ENCODE assay signal across 13 cellular contexts in genomic region chr1:47577310-47578025, GRCh38.
DNase-seq lines count a peak whose midpoint lies in the region; ATAC-seq and TF ChIP-seq lines count a peak whose summit lies in the region.
"Had no signal": no experiment of that assay in that cellular context is flagged by ENCODE, and none has a peak within 500 bp of the region (broad histone marks: within the 10 kb centered on the region; RNA-seq: fewer than 3 reads in every experiment).

No MANE protein-coding gene starts in this region.

- POLR2A ChIA-PET in HEK293 (lab: Yijun Ruan, JAX), result no interaction called here

- intact Hi-C loops in sciatic nerve (cut with DNase I) (no loop called here), psoas muscle (cut with DNase I) (no loop called here)

- CTCF ChIA-PET in HEK293 (lab: Yijun Ruan, JAX), result interaction anchor here (2.3 kb wide), 1 partner anchor 133 kb away, joined by 11 read pairs; no protein-coding TSS in a partner anchor

- in situ Hi-C loops in GM23248 (cut with MboI), result no loop called here

- no peak overlapping the region for H3K9ac ChIP-seq in GM23248

- TF ChIP-seq CTCF in HEK293 (tag by site-specific recombination; IDR thresholded peaks at IDR 0.05) (no peak), RWPE2 (IDR thresholded peaks at IDR 0.05; ENCODE audit: poor library complexity, severe bottlenecking) (no peak), psoas muscle (IDR thresholded peaks at IDR 0.05) (no peak)

- no peaks in the 10 kb centered on the region for H3K9me2 ChIP-seq in GM23248 (ENCODE audit: insufficient read depth)

- H2AFZ ChIP-seq in GM23248, result no peak overlapping the region

- H3K9me3 ChIP-seq in HEK293 (ENCODE audit: control insufficient read depth, insufficient read depth, low read depth, low read length) (no peaks in the 10 kb centered on the region), RWPE2 (ENCODE audit: severe bottlenecking) (no peaks in the 10 kb centered on the region), psoas muscle (no peaks in the 10 kb centered on the region), GM23248 (ENCODE audit: low read depth) (no peaks in the 10 kb centered on the region)

- no peak overlapping the region for H3K4me2 ChIP-seq in GM23248 (ENCODE audit: unreplicated experiment)

- no peak overlapping the region for H3K4me3 ChIP-seq in HEK293 (ENCODE audit: low read depth, low read length)
- H3K4me3 ChIP-seq in RWPE2 (ENCODE audit: severe bottlenecking), result no peak overlapping the region
- H3K4me3 ChIP-seq in psoas muscle, result no peak overlapping the region
- H3K4me3 ChIP-seq in GM23248, result no peak overlapping the region

- 71 to 79% (median 73%) methylated on average over 12 of the region's 12 CpGs for WGBS in psoas muscle, 3 donors
- WGBS in GM23248 (ENCODE audit: low coverage in 1 of 2, low lambda C conversion rate in 2 of 2, missing lambda C conversion rate in 2 of 2), 2 experiments, result 60 to 65% methylated on average over 12 of the region's 12 CpGs

- H3K27me3 ChIP-seq in RWPE2 (ENCODE audit: insufficient read depth, poor library complexity, severe bottlenecking) (no peaks in the 10 kb centered on the region), psoas muscle (ENCODE audit: insufficient read depth in 3 of 3, low read length in 2 of 3) (peaks cover 0 to 30% (median 2%) of the 10 kb centered on the region in 3 donors), GM23248 (replicated peaks; ENCODE audit: insufficient read depth) (peaks cover 40% of the 10 kb centered on the region; the same call in 1 of the 2 replicates)

- ATAC-seq in RWPE2 (ENCODE audit: low read depth), result no peak
- ATAC-seq in sciatic nerve, result peak; percentile 23
- no peak for ATAC-seq in psoas muscle
- ATAC-seq in GM21576 (IDR thresholded peaks at IDR 0.05; ENCODE audit: unreplicated experiment), result no peak

- H3K27ac ChIP-seq in HEK293 (ENCODE audit: extremely low read depth, low read depth, low read length), result no peak overlapping the region; the same call in 1 of the 2 replicates
- no peak overlapping the region for H3K27ac ChIP-seq in RWPE2 (ENCODE audit: poor library complexity, severe bottlenecking)
- H3K27ac ChIP-seq in psoas muscle, result no peak overlapping the region
- no peak overlapping the region for H3K27ac ChIP-seq in GM23248
- H3K27ac ChIP-seq: RWPE1 had no signal

- H3F3A ChIP-seq in GM23248 (ENCODE audit: insufficient read depth), result no peaks in the 10 kb centered on the region

- no peaks in the 10 kb centered on the region for H3K79me2 ChIP-seq in GM23248 (ENCODE audit: insufficient read depth)

- DNase-seq in RWPE2 (ENCODE audit: low spot score), result peak; percentile 33
- DNase-seq in mesenteric fat pad (ENCODE audit: low spot score), result peak; percentile 80
- peak; percentile 67 for DNase-seq in sciatic nerve (ENCODE audit: low spot score)
- DNase-seq in psoas muscle, result no peak
- no peak for DNase-seq in midbrain (lab: John Stamatoyannopoulos, UW)
- no peak for DNase-seq in GM23248
- DNase-seq: AML-193, NCI-H1105 treated with DMSO at 0.1 percent for 48 hours, NCI-H187 treated with DMSO at 0.1 percent for 48 hours, NCI-H774 had no signal

- no peaks in the 10 kb centered on the region for H4K20me1 ChIP-seq in GM23248 (ENCODE audit: insufficient read depth)

- no peaks in the 10 kb centered on the region for H3K36me3 ChIP-seq in HEK293 (ENCODE audit: control insufficient read depth in 2 of 2, insufficient read depth in 1 of 2, low read length in 2 of 2)
- no peaks in the 10 kb centered on the region for H3K36me3 ChIP-seq in RWPE2 (ENCODE audit: low read depth)
- H3K36me3 ChIP-seq in psoas muscle (ENCODE audit: insufficient read depth in 1 of 2, low read depth in 1 of 2), result no peaks in the 10 kb centered on the region
- H3K36me3 ChIP-seq in GM23248 (ENCODE audit: low read depth), result no peaks in the 10 kb centered on the region

- H3K4me1 ChIP-seq in HEK293 (ENCODE audit: control insufficient read depth, insufficient read depth, low read length) (peaks cover 8% of the 10 kb centered on the region), RWPE2 (ENCODE audit: insufficient read depth, poor library complexity, severe bottlenecking) (no peaks in the 10 kb centered on the region), psoas muscle (no peaks in the 10 kb centered on the region), GM23248 (ENCODE audit: insufficient read depth) (no peaks in the 10 kb centered on the region)

TF ChIP-seq in HEK293, 187 proteins besides CTCF, POLR2A, EP300 and RAD21:
- TF ChIP-seq ZNF112 (tag by site-specific recombination; IDR thresholded peaks at IDR 0.05) (no peak), ZSCAN16 (tag by site-specific recombination; IDR thresholded peaks at IDR 0.05) (no peak), ZNF266 (tag by site-specific recombination; IDR thresholded peaks at IDR 0.05; ENCODE audit: low read depth) (no peak), SCRT2 (tag by site-specific recombination; IDR thresholded peaks at IDR 0.05) (peak; percentile 35), ZNF513 (tag by site-specific recombination; IDR thresholded peaks at IDR 0.05) (peak; percentile 81; the same call in 1 of the 2 replicates)

Comparison
In these comparisons a context has a peak if more than half of its experiments do, and no peak if none do; other contexts are left out.
1. DNase-seq: peak in RWPE2 (single experiment), mesenteric fat pad (single experiment) and sciatic nerve (single experiment); none in psoas muscle (0 of 2), midbrain (single experiment) and GM23248 (single experiment).